In genomic region chr1:76465030-76465429, GRCh38 we compare ENCODE assay signal across 23 cellular contexts.
DNase-seq lines count a peak whose midpoint lies in the region; ATAC-seq and TF ChIP-seq lines count a peak whose summit lies in the region.
"Had no signal": no experiment of that assay in that cellular context is flagged by ENCODE, and none has a peak within 500 bp of the region (broad histone marks: within the 10 kb centered on the region; RNA-seq: fewer than 3 reads in every experiment).

No MANE protein-coding gene starts in this region.

- H3K18ac ChIP-seq in neuronal stem cell (ENCODE audit: low read length): no peak overlapping the region

- no peaks in the 10 kb centered on the region for H3K79me2 ChIP-seq in ACC112 (ENCODE audit: control insufficient read depth, insufficient read depth, low read length, unreplicated experiment)

- H3K9me3 ChIP-seq in neuronal stem cell (replicated peaks in 1 of 2; ENCODE audit: control insufficient read depth in 2 of 2, insufficient read depth in 1 of 2, low read depth in 1 of 2, low read length in 2 of 2): no peaks in the 10 kb centered on the region
- H3K9me3 ChIP-seq: Peyer's patch, uterus had no signal

- H4K8ac ChIP-seq in neuronal stem cell (ENCODE audit: low read depth, low read length): no peak overlapping the region

- no peak for TF ChIP-seq CTCF in fibroblast of mammary gland (conservative IDR thresholded peaks at IDR 0.05; ENCODE audit: control insufficient read depth, insufficient read depth, low read depth, low read length)

- no peak overlapping the region for H3K4ac ChIP-seq in neuronal stem cell (ENCODE audit: low read length)

- H3K9ac ChIP-seq in neuronal stem cell (ENCODE audit: low read depth, low read length, poor library complexity): no peak overlapping the region
- H3K9ac ChIP-seq: KMS-11 had no signal

- H3K27ac ChIP-seq in ACC112 (ENCODE audit: low read depth, low read length) (peak overlapping the region; percentile 44), neuronal stem cell (replicated peaks; ENCODE audit: low read length) (no peak overlapping the region)
- H3K27ac ChIP-seq: KMS-11, Peyer's patch, uterus had no signal

- no peaks in the 10 kb centered on the region for H3K36me3 ChIP-seq in ACC112 (ENCODE audit: insufficient read depth, low read length)
- H3K36me3 ChIP-seq in neuronal stem cell (replicated peaks in 1 of 2; ENCODE audit: control insufficient read depth in 2 of 2, insufficient read depth in 2 of 2, low read length in 2 of 2): no peaks in the 10 kb centered on the region
- H3K36me3 ChIP-seq: Peyer's patch, uterus had no signal

- intact Hi-C loops in Right ventricle myocardium superior (cut with DNase I): no loop called here

- no peak overlapping the region for H2BK15ac ChIP-seq in neuronal stem cell (ENCODE audit: low read length)

- H3K79me1 ChIP-seq in neuronal stem cell (ENCODE audit: low read depth, low read length): no peaks in the 10 kb centered on the region

- no peak overlapping the region for H2AK5ac ChIP-seq in neuronal stem cell (ENCODE audit: low read depth, low read length)

- H2BK12ac ChIP-seq in neuronal stem cell (ENCODE audit: low read length): no peak overlapping the region

- H3K27me3 ChIP-seq in ACC112 (ENCODE audit: insufficient read depth, low read length): no peaks in the 10 kb centered on the region
- no peaks in the 10 kb centered on the region for H3K27me3 ChIP-seq in neuronal stem cell (ENCODE audit: control insufficient read depth in 3 of 3, insufficient read depth in 3 of 3, low read depth in 1 of 3, low read length in 3 of 3)
- H3K27me3 ChIP-seq: Peyer's patch, uterus had no signal

- H3K4me1 ChIP-seq in ACC112 (ENCODE audit: control insufficient read depth, insufficient read depth, low read length, unreplicated experiment) (peaks cover 4% of the 10 kb centered on the region), neuronal stem cell (ENCODE audit: control insufficient read depth in 2 of 2, insufficient read depth in 1 of 2, low read depth in 1 of 2, low read length in 2 of 2) (peaks cover 0 to 2% of the 10 kb centered on the region in 2 donors)
- H3K4me1 ChIP-seq: Peyer's patch, uterus had no signal

- H4K91ac ChIP-seq in neuronal stem cell (ENCODE audit: low read depth, low read length, poor library complexity): no peak overlapping the region

- WGBS in neuronal stem cell (ENCODE audit: extremely low coverage in 2 of 2, insufficient read length in 2 of 2, insufficient replicate concordance in 1 of 2), 2 donors: no CpG with 5 or more reads among the region's 2 CpGs

- ATAC-seq in GM18502 (IDR thresholded peaks at IDR 0.05; ENCODE audit: poor library complexity, unreplicated experiment) (peak; percentile 49), Right ventricle myocardium superior (ENCODE audit: poor library complexity) (no peak)
- ATAC-seq: effector memory CD8-positive, alpha-beta T cell; GM23338; left lobe of liver; right cardiac atrium had no signal

- DNase-seq in T1000 (lab: John Stamatoyannopoulos, UW): peak; percentile 25
- DNase-seq in fibroblast of mammary gland (ENCODE audit: low read depth): peak; percentile 82
- no peak for DNase-seq in GF-D8 (lab: John Stamatoyannopoulos, UW)
- DNase-seq in neuronal stem cell (ENCODE audit: low spot score): no peak
- DNase-seq in Right ventricle myocardium superior: no peak
- DNase-seq in GM19238 (ENCODE audit: insufficient read length, low spot score): no peak
- DNase-seq: activated CD4-positive, alpha-beta T cell treated with anti-CD3 and anti-CD28 coated beads, Interleukin-2, amount 50 U/mL, for 4 hours; activated naive CD8-positive, alpha-beta T cell treated with anti-CD3 and anti-CD28 coated beads, Interleukin-2, amount 10 ng/mL, durations not matched to agents 7 days and 5 days; activated T-cell treated with anti-CD3 and anti-CD28 coated beads, Interleukin-2, amount 50 U/mL, for 24 hours; CD8-positive, alpha-beta memory T cell; central memory CD4-positive, alpha-beta T cell; DMS79 treated with DMSO at 0.1 percent for 48 hours; effector memory CD8-positive, alpha-beta T cell; NCI-H1092 treated with DMSO at 0.1 percent for 48 hours; occipital lobe; Peyer's patch; right cardiac atrium; uterus had no signal

- no peak overlapping the region for H2BK120ac ChIP-seq in neuronal stem cell (ENCODE audit: low read depth, low read length)

- no peak overlapping the region for H3K23ac ChIP-seq in neuronal stem cell (ENCODE audit: low read depth, low read length, poor library complexity)

- H3K4me2 ChIP-seq in neuronal stem cell (ENCODE audit: insufficient read depth, low read length, poor library complexity, severe bottlenecking): no peak overlapping the region
- H3K4me2 ChIP-seq: GM23338, KMS-11 had no signal

- H3K14ac ChIP-seq in neuronal stem cell (ENCODE audit: low read length): no peak overlapping the region

- H2AFZ ChIP-seq in ACC112 (ENCODE audit: low read length, unreplicated experiment): no peak overlapping the region
- no peak overlapping the region for H2AFZ ChIP-seq in neuronal stem cell (ENCODE audit: low read length)
- H2AFZ ChIP-seq: GM23338 had no signal

- no peak overlapping the region for H2BK5ac ChIP-seq in neuronal stem cell (ENCODE audit: low read length)

- no peak overlapping the region for H3K4me3 ChIP-seq in ACC112 (ENCODE audit: low read depth, low read length)
- H3K4me3 ChIP-seq in fibroblast of mammary gland (ENCODE audit: control insufficient read depth, low read depth, low read length): no peak overlapping the region
- no peak overlapping the region for H3K4me3 ChIP-seq in neuronal stem cell (ENCODE audit: low read length in 2 of 2)
- H3K4me3 ChIP-seq: GM23338, Peyer's patch, uterus had no signal

Comparison
In these comparisons a context has a peak if more than half of its experiments do, and no peak if none do; other contexts are left out.
1. DNase-seq: peak in T1000 (single experiment) and fibroblast of mammary gland (single experiment); none in GF-D8 (single experiment), neuronal stem cell (single experiment), Right ventricle myocardium superior (single experiment) and GM19238 (single experiment).